ENCODE assay signal across 30 cellular contexts in the genomic region with DNA sequence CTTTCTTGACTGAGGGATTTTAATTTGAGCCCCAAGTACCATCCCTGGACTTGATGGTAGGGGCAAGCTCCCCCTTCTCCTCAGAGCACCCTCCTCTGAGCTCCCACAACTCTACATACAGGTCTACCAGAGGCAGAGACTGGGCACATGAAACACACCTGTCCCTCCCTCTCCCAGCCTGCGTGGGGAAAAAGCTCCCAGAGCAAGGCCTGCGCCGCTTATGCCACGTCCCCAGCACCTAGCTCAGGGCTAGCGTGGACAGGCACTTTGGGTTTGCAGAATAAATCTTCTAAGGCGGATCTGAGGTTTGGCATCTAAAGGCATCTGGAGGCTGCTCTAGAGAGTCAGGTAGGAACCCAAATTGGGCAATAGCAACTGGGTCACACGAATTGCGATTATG. TPM values are rescaled to one million over a fixed set of nuclear protein-coding genes. Genes with fewer than 3 reads are reported as not detected.
DNase-seq lines count a peak whose midpoint lies in the region; ATAC-seq and TF ChIP-seq lines count a peak whose summit lies in the region.
"Had no signal": no experiment of that assay in that cellular context is flagged by ENCODE, and none has a peak within 500 bp of the region (broad histone marks: within the 10 kb centered on the region; RNA-seq: fewer than 3 reads in every experiment).

No MANE protein-coding gene starts in this region.

- H3K27me3 Mint-ChIP-seq in brain (no peaks in the 10 kb centered on the region), glutamatergic neuron (ENCODE audit: unreplicated experiment) (peaks cover 12% of the 10 kb centered on the region)
- H3K27me3 Mint-ChIP-seq: CD4-positive, alpha-beta memory T cell had no signal

- H3K4me3 ChIP-seq in gastroesophageal sphincter: no peak overlapping the region
- no peak overlapping the region for H3K4me3 ChIP-seq in thyroid gland (replicated peaks in 1 of 3)
- H3K4me3 ChIP-seq: A549, GM23338, HAP-1 had no signal

- POLR2A ChIA-PET in RWPE1 (lab: Yijun Ruan, JAX; ENCODE audit: low non-redundant PET): no interaction called here

- no peak for ATAC-seq in stimulated activated effector memory CD8-positive, alpha-beta T cell treated with anti-CD3 and anti-CD28 coated beads, Interleukin-12 subunit alpha, Interleukin-12 subunit beta, amount 100 ng/mL, for 72 hours
- ATAC-seq in gastroesophageal sphincter: no peak
- ATAC-seq in GM19035 (IDR thresholded peaks at IDR 0.05; ENCODE audit: unreplicated experiment): no peak
- ATAC-seq: A549, HepG2 had no signal

- H3K9me3 ChIP-seq in gastroesophageal sphincter (no peaks in the 10 kb centered on the region), thyroid gland (no peaks in the 10 kb centered on the region)
- H3K9me3 ChIP-seq: A549, HAP-1 had no signal

- H3K36me3 Mint-ChIP-seq in brain (peaks cover 17% of the 10 kb centered on the region), glutamatergic neuron (ENCODE audit: unreplicated experiment) (peaks cover 12% of the 10 kb centered on the region)
- H3K36me3 Mint-ChIP-seq in stimulated activated effector memory CD8-positive, alpha-beta T cell treated with anti-CD3 and anti-CD28 coated beads, Interleukin-12 subunit alpha, Interleukin-12 subunit beta, amount 100 ng/mL, for 72 hours: peaks cover 59% of the 10 kb centered on the region

- H3K9me3 Mint-ChIP-seq in brain (no peaks in the 10 kb centered on the region), glutamatergic neuron (ENCODE audit: unreplicated experiment) (peaks cover 7% of the 10 kb centered on the region)
- H3K9me3 Mint-ChIP-seq in stimulated activated effector memory CD8-positive, alpha-beta T cell treated with anti-CD3 and anti-CD28 coated beads, Interleukin-12 subunit alpha, Interleukin-12 subunit beta, amount 100 ng/mL, for 72 hours: no peaks in the 10 kb centered on the region
- H3K9me3 Mint-ChIP-seq: GM23338, HFFc6 had no signal

- peaks cover 49% of the 10 kb centered on the region for H3K4me1 Mint-ChIP-seq in brain
- H3K4me1 Mint-ChIP-seq in glutamatergic neuron (ENCODE audit: low read depth, unreplicated experiment): peaks cover 33% of the 10 kb centered on the region
- H3K4me1 Mint-ChIP-seq in stimulated activated effector memory CD8-positive, alpha-beta T cell treated with anti-CD3 and anti-CD28 coated beads, Interleukin-12 subunit alpha, Interleukin-12 subunit beta, amount 100 ng/mL, for 72 hours: peaks cover 8% of the 10 kb centered on the region
- H3K4me1 Mint-ChIP-seq: CD4-positive, alpha-beta memory T cell had no signal

- no peak for TF ChIP-seq EP300 in gastroesophageal sphincter (IDR thresholded peaks at IDR 0.05)

- TF ChIP-seq POLR2A in gastroesophageal sphincter (IDR thresholded peaks at IDR 0.05) (no peak), thyroid gland (IDR thresholded peaks at IDR 0.05) (no peak)

- TF ChIP-seq CTCF in RWPE1 (conservative IDR thresholded peaks at IDR 0.05; ENCODE audit: low read depth) (no peak), brain (conservative IDR thresholded peaks at IDR 0.05) (no peak), glutamatergic neuron (IDR thresholded peaks at IDR 0.05; ENCODE audit: partially characterized antibody, unreplicated experiment) (no peak), gastroesophageal sphincter (IDR thresholded peaks at IDR 0.05) (no peak), thyroid gland (IDR thresholded peaks at IDR 0.05) (no peak)

- H3K4me1 ChIP-seq in gastroesophageal sphincter (no peaks in the 10 kb centered on the region), thyroid gland (no peaks in the 10 kb centered on the region)
- H3K4me1 ChIP-seq: A549 had no signal

- peaks cover 0 to 66% of the 10 kb centered on the region in 2 donors for H3K36me3 ChIP-seq in gastroesophageal sphincter
- peaks cover 0 to 13% of the 10 kb centered on the region in 2 donors for H3K36me3 ChIP-seq in thyroid gland

- intact Hi-C loops in thyroid gland (cut with DNase I): no loop called here

- H3K27me3 ChIP-seq in gastroesophageal sphincter (no peaks in the 10 kb centered on the region), thyroid gland (no peaks in the 10 kb centered on the region)

- WGBS in gastroesophageal sphincter (ENCODE audit: low coverage in 1 of 2), 2 donors: no CpG with 5 or more reads among the region's 8 CpGs
- WGBS in thyroid gland, 2 donors: 92 to 97% methylated on average over 8 of the region's 8 CpGs

- H3K4me3 Mint-ChIP-seq in brain (peak overlapping the region in 1 of 5 experiments; percentile 22), glutamatergic neuron (ENCODE audit: unreplicated experiment) (peak overlapping the region; percentile 59)
- no peak overlapping the region for H3K4me3 Mint-ChIP-seq in stimulated activated effector memory CD8-positive, alpha-beta T cell treated with anti-CD3 and anti-CD28 coated beads, Interleukin-12 subunit alpha, Interleukin-12 subunit beta, amount 100 ng/mL, for 72 hours
- H3K4me3 Mint-ChIP-seq: CD4-positive, alpha-beta memory T cell; GM23338; HFFc6 had no signal

- CTCF ChIA-PET in RWPE1 (lab: Yijun Ruan, JAX): interaction anchor here (0.9 kb wide), 1 partner anchor 11 kb away, joined by 3 read pairs; no protein-coding TSS in a partner anchor

- peak overlapping the region; percentile 10; the same call in 1 of the 2 replicates for H3K27ac ChIP-seq in RWPE1
- no peak overlapping the region for H3K27ac ChIP-seq in gastroesophageal sphincter
- H3K27ac ChIP-seq in thyroid gland: no peak overlapping the region
- H3K27ac ChIP-seq: A549 had no signal

- H3K27ac Mint-ChIP-seq in brain (peak overlapping the region in 4 of 5 experiments; percentile 46 to 95 (median 76)), glutamatergic neuron (ENCODE audit: unreplicated experiment) (peak overlapping the region; percentile 91)
- H3K27ac Mint-ChIP-seq in stimulated activated effector memory CD8-positive, alpha-beta T cell treated with anti-CD3 and anti-CD28 coated beads, Interleukin-12 subunit alpha, Interleukin-12 subunit beta, amount 100 ng/mL, for 72 hours: peak overlapping the region; percentile 60
- H3K27ac Mint-ChIP-seq: GM23338, HFFc6 had no signal

- no peak for DNase-seq in RWPE1 (ENCODE audit: low spot score)
- DNase-seq in glutamatergic neuron: no peak
- DNase-seq in stimulated activated effector memory CD8-positive, alpha-beta T cell treated with anti-CD3 and anti-CD28 coated beads, Interleukin-12 subunit alpha, Interleukin-12 subunit beta, amount 100 ng/mL, for 72 hours (ENCODE audit: low spot score in 2 of 2): no peak
- DNase-seq in thyroid gland: no peak
- DNase-seq: AML-193; C1 segment of cervical spinal cord; CD4-positive, alpha-beta memory T cell; COR-L47; DMS53; HFFc6; Karpas-422; NCI-H1092; NCI-H1417 treated with DMSO at 0.1 percent for 48 hours; NCI-H1694 treated with DMSO at 0.1 percent for 48 hours; NCI-H2081; NCI-H345; NCI-H510A treated with DMSO at 0.1 percent for 48 hours; NCI-H748 treated with DMSO at 0.1 percent for 48 hours; RPMI8226; SHP77 had no signal

RNA-seq across cellular contexts. Expression of gene KNCN, which starts 7.5 kb away (rescaled TPM):
- polyA plus RNA-seq in brain (ENCODE audit: insufficient read depth, low read depth, low replicate concordance): 0.54 TPM
- total RNA-seq in glutamatergic neuron (ENCODE audit: unreplicated experiment) (not detected), gastroesophageal sphincter (not detected), thyroid gland (not detected)
- total RNA-seq: CD4-positive, alpha-beta memory T cell; Daoy; G401; GM23338; HepG2; HFFc6; SK-MEL-5 had no signal
- polyA plus RNA-seq: A549; CD4-positive, alpha-beta memory T cell; GM23338; HepG2 had no signal

RNA-seq across cellular contexts. Expression of gene MKNK1, which starts 45.1 kb away (rescaled TPM):
- 14.6 TPM for polyA plus RNA-seq in brain (ENCODE audit: insufficient read depth, low read depth, low replicate concordance)
- total RNA-seq in glutamatergic neuron (ENCODE audit: unreplicated experiment): 58.4 TPM
- total RNA-seq in gastroesophageal sphincter: 10 to 100 TPM; 23.0 to 42.1 (median 34.5) TPM
- total RNA-seq in thyroid gland: 10 to 100 TPM; 20.8 to 29.6 (median 23.4) TPM

RNA-seq across cellular contexts. Expression of gene MOB3C, which starts 57.6 kb away (rescaled TPM):
- polyA plus RNA-seq in brain (ENCODE audit: insufficient read depth, low read depth, low replicate concordance): 3.9 TPM
- 1.6 TPM for total RNA-seq in glutamatergic neuron (ENCODE audit: unreplicated experiment)
- total RNA-seq in gastroesophageal sphincter: 10 to 100 TPM; 20.7 to 28.3 (median 23.2) TPM
- total RNA-seq in thyroid gland: 10 to 100 TPM; 22.4 to 30.8 (median 26.6) TPM
